ENCODE assay signal across 10 cellular contexts in genomic region chr16:74698220-74698619, GRCh38. TPM values are rescaled to one million over a fixed set of nuclear protein-coding genes. Genes with fewer than 3 reads are reported as not detected.
A peak's percentile ranks its signal among the peaks of the same experiment; 100 is the strongest.
DNase-seq lines count a peak whose midpoint lies in the region; ATAC-seq and TF ChIP-seq lines count a peak whose summit lies in the region.
"Had no signal": no experiment of that assay in that cellular context is flagged by ENCODE, and none has a peak within 500 bp of the region (broad histone marks: within the 10 kb centered on the region; RNA-seq: fewer than 3 reads in every experiment).

No MANE protein-coding gene starts in this region.

- DNase-seq in CD4-positive, CD25-positive, alpha-beta regulatory T cell = peak in 1 of 3 donors; percentile 46
- DNase-seq in activated CD4-positive, alpha-beta memory T cell treated with anti-CD3 and anti-CD28 coated beads for 36 hours = no peak
- no peak for DNase-seq in right lobe of liver

- CTCF ChIA-PET in HEK293 (lab: Yijun Ruan, JAX) = interaction anchor here (1.8 kb wide), 1 partner anchor 12 kb away, joined by 6 read pairs; no protein-coding TSS in a partner anchor
- CTCF ChIA-PET in activated CD4-positive, alpha-beta memory T cell treated with anti-CD3 and anti-CD28 coated beads for 36 hours (lab: Charles Lee) = interaction anchor here (1.1 to 3.6 kb wide), 3 partner anchors 12 to 164 kb away, joined by 4 to 23 read pairs (median 14); partner anchors contain the start of gene RFWD3

- peak overlapping the region; percentile 88 to 99 (median 99) for H3K4me3 Mint-ChIP-seq in CD4-positive, CD25-positive, alpha-beta regulatory T cell
- H3K4me3 Mint-ChIP-seq in activated CD4-positive, alpha-beta memory T cell treated with anti-CD3 and anti-CD28 coated beads for 36 hours = peak overlapping the region; percentile 96

- TF ChIP-seq CTCF in HEK293 (tag by site-specific recombination; IDR thresholded peaks at IDR 0.05) = no peak
- no peak for TF ChIP-seq CTCF in right lobe of liver (IDR thresholded peaks at IDR 0.05)

- 17% methylated on average over 4 of the region's 4 CpGs for WGBS in right lobe of liver (ENCODE audit: insufficient coverage, low coverage, low lambda C conversion rate, missing lambda C conversion rate)

- peaks cover 16% of the 10 kb centered on the region for H3K36me3 ChIP-seq in CD4-positive, CD25-positive, alpha-beta regulatory T cell (ENCODE audit: control insufficient read depth, insufficient read depth, low read length)
- H3K36me3 ChIP-seq in HEK293 (ENCODE audit: control insufficient read depth in 2 of 2, insufficient read depth in 1 of 2, low read length in 2 of 2) = no peaks in the 10 kb centered on the region
- peaks cover 0 to 10% (median 2%) of the 10 kb centered on the region in 4 donors for H3K36me3 ChIP-seq in right lobe of liver

- no peak for ATAC-seq in CD4-positive, CD25-positive, alpha-beta regulatory T cell (ENCODE audit: low read depth in 2 of 2)
- ATAC-seq in right lobe of liver (peak in 3 of 4 donors; percentile 9 to 43 (median 31)), GM21529 (IDR thresholded peaks at IDR 0.05; ENCODE audit: unreplicated experiment) (no peak), GM19395 (IDR thresholded peaks at IDR 0.05; ENCODE audit: unreplicated experiment) (no peak), GM18517 (IDR thresholded peaks at IDR 0.05; ENCODE audit: unreplicated experiment) (no peak), HG03196 (IDR thresholded peaks at IDR 0.05; ENCODE audit: unreplicated experiment) (no peak)

- H3K27me3 ChIP-seq in CD4-positive, CD25-positive, alpha-beta regulatory T cell (ENCODE audit: control insufficient read depth, insufficient read depth, low read length) = no peaks in the 10 kb centered on the region
- H3K27me3 ChIP-seq in right lobe of liver = no peaks in the 10 kb centered on the region
- H3K27me3 ChIP-seq: ascending aorta had no signal

- no peaks in the 10 kb centered on the region for H3K9me3 Mint-ChIP-seq in CD4-positive, CD25-positive, alpha-beta regulatory T cell
- H3K9me3 Mint-ChIP-seq in activated CD4-positive, alpha-beta memory T cell treated with anti-CD3 and anti-CD28 coated beads for 36 hours = no peaks in the 10 kb centered on the region

- no peaks in the 10 kb centered on the region for H3K9me3 ChIP-seq in CD4-positive, CD25-positive, alpha-beta regulatory T cell (ENCODE audit: control insufficient read depth in 2 of 2, low read length in 2 of 2)
- H3K9me3 ChIP-seq in HEK293 (ENCODE audit: control insufficient read depth, insufficient read depth, low read depth, low read length) (no peaks in the 10 kb centered on the region), right lobe of liver (no peaks in the 10 kb centered on the region)
- H3K9me3 ChIP-seq: ascending aorta had no signal

- POLR2A ChIA-PET in HEK293 (lab: Yijun Ruan, JAX) = interaction anchor here (1.9 kb wide), 1 partner anchor 32 kb away, joined by 8 read pairs; the partner anchor contains the start of gene RFWD3
- POLR2A ChIA-PET in activated CD4-positive, alpha-beta memory T cell treated with anti-CD3 and anti-CD28 coated beads for 36 hours (lab: Charles Lee) = interaction anchor here (4.4 kb wide), 1 partner anchor 31 kb away, joined by 43 read pairs; the partner anchor contains the start of gene RFWD3

- TF ChIP-seq POLR2A in right lobe of liver (IDR thresholded peaks at IDR 0.05) = no peak

- peak overlapping the region; percentile 83 to 93 (median 91) for H3K27ac Mint-ChIP-seq in CD4-positive, CD25-positive, alpha-beta regulatory T cell
- H3K27ac Mint-ChIP-seq in activated CD4-positive, alpha-beta memory T cell treated with anti-CD3 and anti-CD28 coated beads for 36 hours = peak overlapping the region; percentile 75
- H3K27ac Mint-ChIP-seq: progenitor cell of endocrine pancreas had no signal

- intact Hi-C loops in activated CD4-positive, alpha-beta memory T cell treated with anti-CD3 and anti-CD28 coated beads for 36 hours (cut with micrococcal nuclease) = loop anchor here (5.0 kb wide), 1 partner anchor 71 kb away; no protein-coding TSS in a partner anchor
- intact Hi-C loops in right lobe of liver (cut with DNase I) = no loop called here

- peaks cover 22% of the 10 kb centered on the region for H3K36me3 Mint-ChIP-seq in CD4-positive, CD25-positive, alpha-beta regulatory T cell
- peaks cover 16% of the 10 kb centered on the region for H3K36me3 Mint-ChIP-seq in activated CD4-positive, alpha-beta memory T cell treated with anti-CD3 and anti-CD28 coated beads for 36 hours

- H3K27ac ChIP-seq in CD4-positive, CD25-positive, alpha-beta regulatory T cell (ENCODE audit: insufficient read depth, low read length, poor library complexity, severe bottlenecking) = peak overlapping the region; percentile 90
- H3K27ac ChIP-seq in HEK293 (ENCODE audit: extremely low read depth, low read depth, low read length) = no peak overlapping the region
- peak overlapping the region; percentile 20 to 54 (median 28) for H3K27ac ChIP-seq in right lobe of liver
- H3K27ac ChIP-seq: ascending aorta had no signal

- H3K4me1 ChIP-seq in CD4-positive, CD25-positive, alpha-beta regulatory T cell (ENCODE audit: control insufficient read depth, insufficient read depth, low read length, poor library complexity, severe bottlenecking) = peaks cover 45% of the 10 kb centered on the region
- no peaks in the 10 kb centered on the region for H3K4me1 ChIP-seq in HEK293 (ENCODE audit: control insufficient read depth, insufficient read depth, low read length)
- H3K4me1 ChIP-seq in right lobe of liver = peaks cover 0 to 23% (median 7%) of the 10 kb centered on the region in 4 donors

- H3K27me3 Mint-ChIP-seq in CD4-positive, CD25-positive, alpha-beta regulatory T cell = peaks cover 5% of the 10 kb centered on the region
- no peaks in the 10 kb centered on the region for H3K27me3 Mint-ChIP-seq in activated CD4-positive, alpha-beta memory T cell treated with anti-CD3 and anti-CD28 coated beads for 36 hours

- H3K4me1 Mint-ChIP-seq in CD4-positive, CD25-positive, alpha-beta regulatory T cell = peaks cover 39 to 67% (median 50%) of the 10 kb centered on the region in 4 donors
- peaks cover 50% of the 10 kb centered on the region for H3K4me1 Mint-ChIP-seq in activated CD4-positive, alpha-beta memory T cell treated with anti-CD3 and anti-CD28 coated beads for 36 hours (ENCODE audit: low read depth)

- peak overlapping the region; percentile 92 for H3K4me3 ChIP-seq in CD4-positive, CD25-positive, alpha-beta regulatory T cell (ENCODE audit: low read depth, low read length)
- H3K4me3 ChIP-seq in HEK293 (ENCODE audit: low read depth, low read length) = no peak overlapping the region
- peak overlapping the region in 1 of 3 donors; percentile 10 for H3K4me3 ChIP-seq in right lobe of liver
- H3K4me3 ChIP-seq: ascending aorta had no signal

TF ChIP-seq in HEK293, 187 proteins besides CTCF, POLR2A, EP300 and RAD21:
- TF ChIP-seq ZNF112 (tag by site-specific recombination; IDR thresholded peaks at IDR 0.05) = no peak
- no peak for TF ChIP-seq ZNF473 (tag by site-specific recombination; IDR thresholded peaks at IDR 0.05)
- 0 out of 2 replicates have a peak, but pooled peaks have one; percentile 22 for TF ChIP-seq ZBTB17 (tag by site-specific recombination; IDR thresholded peaks at IDR 0.05)
- TF ChIP-seq FEZF1 (tag by site-specific recombination; IDR thresholded peaks at IDR 0.05) = peak; percentile 71
- no peak for TF ChIP-seq ZNF704 (tag by site-specific recombination; IDR thresholded peaks at IDR 0.05)
- TF ChIP-seq GLIS1 (tag by site-specific recombination; IDR thresholded peaks at IDR 0.05) = no peak

RNA-seq across cellular contexts. Expression of gene MLKL, which starts 2.4 kb away (rescaled TPM):
- total RNA-seq in CD4-positive, CD25-positive, alpha-beta regulatory T cell = 50.0 TPM
- polyA plus RNA-seq in CD4-positive, CD25-positive, alpha-beta regulatory T cell = 10 to 100 TPM; 15.6 to 21.3 (median 20.8) TPM
- total RNA-seq in activated CD4-positive, alpha-beta memory T cell treated with anti-CD3 and anti-CD28 coated beads for 36 hours = 10 to 100 TPM; 18.3 to 18.8 TPM
- 10 to 100 TPM in 1 of 6 experiments, 1 to 10 TPM in 5; 2.6 to 13.1 (median 6.1) TPM for total RNA-seq in right lobe of liver

RNA-seq across cellular contexts. Expression of gene RFWD3, which starts 31.5 kb away (rescaled TPM):
- 48.5 TPM for total RNA-seq in CD4-positive, CD25-positive, alpha-beta regulatory T cell
- polyA plus RNA-seq in CD4-positive, CD25-positive, alpha-beta regulatory T cell = 10 to 100 TPM; 17.8 to 29.5 (median 21.6) TPM
- total RNA-seq in activated CD4-positive, alpha-beta memory T cell treated with anti-CD3 and anti-CD28 coated beads for 36 hours = 100 to 1,000 TPM in 1 of 2 experiments, 10 to 100 TPM in 1; 95.3 to 109 TPM
- total RNA-seq in right lobe of liver = 10 to 100 TPM in 1 of 6 experiments, 1 to 10 TPM in 5; 5.4 to 10.3 (median 7.3) TPM

Comparison
In these comparisons a context has a peak if more than half of its experiments do, and no peak if none do; other contexts are left out.
1. ATAC-seq: peak in right lobe of liver (3 of 4); none in CD4-positive, CD25-positive, alpha-beta regulatory T cell (0 of 2), GM21529 (single experiment), GM19395 (single experiment), GM18517 (single experiment) and HG03196 (single experiment).